Comparison of ENCODE assay signal across 12 cellular contexts in the genomic region with DNA sequence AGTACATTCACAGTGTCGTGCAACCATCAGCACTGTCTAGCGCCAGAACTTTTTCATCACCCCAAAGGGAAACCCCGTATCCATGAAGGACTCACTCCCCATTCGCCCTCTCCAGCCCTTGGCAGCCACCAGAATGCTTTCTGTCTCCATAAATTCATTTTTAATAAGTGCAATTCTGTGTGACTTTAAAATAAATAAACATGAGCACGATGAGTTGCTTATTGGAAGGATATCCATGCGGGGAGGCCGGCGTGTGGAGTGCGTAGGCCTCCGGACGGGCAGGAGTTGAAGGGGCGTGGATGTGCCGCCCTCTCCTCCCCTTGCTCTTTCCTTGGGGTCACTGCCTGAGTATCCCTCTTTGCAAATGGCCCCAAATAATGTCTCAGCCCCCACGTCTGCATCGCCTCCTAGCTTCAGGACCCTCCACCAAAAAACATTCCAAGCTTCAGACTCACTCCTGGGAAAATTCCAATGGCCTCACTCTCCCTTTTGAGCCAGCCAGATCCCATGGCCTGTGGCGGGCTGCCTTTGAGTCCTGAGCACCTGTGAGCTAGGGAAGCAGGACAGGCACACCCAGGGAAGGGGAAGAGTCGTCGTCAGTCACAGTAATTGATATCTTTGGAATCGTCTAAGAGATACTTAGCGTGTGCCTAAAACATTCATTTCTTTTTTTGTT.
DNase-seq lines count a peak whose midpoint lies in the region; ATAC-seq and TF ChIP-seq lines count a peak whose summit lies in the region.
"Had no signal": no experiment of that assay in that cellular context is flagged by ENCODE, and none has a peak within 500 bp of the region (broad histone marks: within the 10 kb centered on the region; RNA-seq: fewer than 3 reads in every experiment).

No MANE protein-coding gene starts in this region.

- ATAC-seq in T-cell (replicated peaks in 1 of 4) = no peak
- ATAC-seq in activated CD4-positive, CD25-positive, alpha-beta regulatory T cell treated with anti-CD3 and anti-CD28 coated beads, Interleukin-2, amount 50 U/mL, for 24 hours = no peak

- H3K36me3 ChIP-seq in spleen = peaks cover 0 to 15% (median 0%) of the 10 kb centered on the region in 6 donors

- peaks cover 75 to 100% (median 97%) of the 10 kb centered on the region in 6 donors for H3K4me1 ChIP-seq in spleen

- no peaks in the 10 kb centered on the region for H3K27me3 ChIP-seq in spleen (replicated peaks in 1 of 7)

- H3K9me3 Mint-ChIP-seq in T-helper 1 cell treated with Interleukin-12 subunit alpha and Interleukin-12 subunit beta and Interleukin-4 antibody, amounts not matched to agents 30 μg/mL and 1 μg/mL, for 36 hours = no peaks in the 10 kb centered on the region
- H3K9me3 Mint-ChIP-seq in T-cell = no peaks in the 10 kb centered on the region

- POLR2A ChIA-PET in T-cell (lab: Charles Lee) = interaction anchor here in 1 of 2 donors (0.6 kb wide), 1 partner anchor 16 kb away, joined by 3 read pairs; no protein-coding TSS in a partner anchor

- peaks cover 28% of the 10 kb centered on the region for H3K36me3 Mint-ChIP-seq in T-helper 1 cell treated with Interleukin-12 subunit alpha and Interleukin-12 subunit beta and Interleukin-4 antibody, amounts not matched to agents 30 μg/mL and 1 μg/mL, for 36 hours (ENCODE audit: low read depth)
- no peaks in the 10 kb centered on the region for H3K36me3 Mint-ChIP-seq in T-cell

- WGBS in spleen, 5 donors = 80 to 88% (median 86%) methylated on average over 20 of the region's 20 CpGs

- intact Hi-C loops in spleen (cut with DNase I; ENCODE audit: low total_unique reads) = no loop called here

- H3K27me3 Mint-ChIP-seq in T-helper 1 cell treated with Interleukin-12 subunit alpha and Interleukin-12 subunit beta and Interleukin-4 antibody, amounts not matched to agents 30 μg/mL and 1 μg/mL, for 36 hours (ENCODE audit: low read depth) = no peaks in the 10 kb centered on the region
- no peaks in the 10 kb centered on the region for H3K27me3 Mint-ChIP-seq in T-cell

- H3K4me1 Mint-ChIP-seq in T-helper 1 cell treated with Interleukin-12 subunit alpha and Interleukin-12 subunit beta and Interleukin-4 antibody, amounts not matched to agents 30 μg/mL and 1 μg/mL, for 36 hours (ENCODE audit: low read depth) = peaks cover 74% of the 10 kb centered on the region
- peaks cover 77 to 86% (median 81%) of the 10 kb centered on the region in 3 donors for H3K4me1 Mint-ChIP-seq in T-cell

- peak overlapping the region; percentile 71 to 97 (median 92) for H3K27ac ChIP-seq in spleen
- H3K27ac ChIP-seq: 22Rv1 had no signal

- CTCF ChIA-PET in T-cell (lab: Charles Lee) = no interaction called here

- H3K9me3 ChIP-seq in spleen = no peaks in the 10 kb centered on the region

- H3K4me3 ChIP-seq in fibroblast of mammary gland (ENCODE audit: control insufficient read depth, low read depth, low read length) (no peak overlapping the region), spleen (peak overlapping the region in 1 of 8 donors; percentile 64)

- no peak for DNase-seq in T-helper 1 cell
- DNase-seq in T-cell = no peak
- peak; percentile 53 for DNase-seq in fibroblast of mammary gland (ENCODE audit: low read depth)
- no peak for DNase-seq in spleen
- no peak for DNase-seq in stimulated activated naive CD4-positive, alpha-beta T cell (lab: John Stamatoyannopoulos, UW)
- no peak for DNase-seq in NOMO-1 (lab: John Stamatoyannopoulos, UW; ENCODE audit: unreplicated experiment in 2 of 2)
- DNase-seq: NCI-H2171, nucleus accumbens, SHP77 treated with DMSO at 0.1 percent for 48 hours had no signal

- TF ChIP-seq CTCF in fibroblast of mammary gland (conservative IDR thresholded peaks at IDR 0.05; ENCODE audit: control insufficient read depth, insufficient read depth, low read depth, low read length) = no peak
- no peak for TF ChIP-seq CTCF in spleen (IDR thresholded peaks at IDR 0.05 in 8 of 11, conservative IDR thresholded peaks at IDR 0.05 in 3 of 11)

- H3K4me3 Mint-ChIP-seq in T-helper 1 cell treated with Interleukin-12 subunit alpha and Interleukin-12 subunit beta and Interleukin-4 antibody, amounts not matched to agents 30 μg/mL and 1 μg/mL, for 36 hours = peak overlapping the region; percentile 63
- H3K4me3 Mint-ChIP-seq in T-cell = peak overlapping the region; percentile 76 to 91 (median 82)

- no peak for TF ChIP-seq POLR2A in spleen (IDR thresholded peaks at IDR 0.05)

- H3K27ac Mint-ChIP-seq in T-helper 1 cell treated with Interleukin-12 subunit alpha and Interleukin-12 subunit beta and Interleukin-4 antibody, amounts not matched to agents 30 μg/mL and 1 μg/mL, for 36 hours = peak overlapping the region; percentile 100
- H3K27ac Mint-ChIP-seq in T-cell = peak overlapping the region; percentile 99 to 100
